ENCODE assay signal across 8 cellular contexts in the genomic region with DNA sequence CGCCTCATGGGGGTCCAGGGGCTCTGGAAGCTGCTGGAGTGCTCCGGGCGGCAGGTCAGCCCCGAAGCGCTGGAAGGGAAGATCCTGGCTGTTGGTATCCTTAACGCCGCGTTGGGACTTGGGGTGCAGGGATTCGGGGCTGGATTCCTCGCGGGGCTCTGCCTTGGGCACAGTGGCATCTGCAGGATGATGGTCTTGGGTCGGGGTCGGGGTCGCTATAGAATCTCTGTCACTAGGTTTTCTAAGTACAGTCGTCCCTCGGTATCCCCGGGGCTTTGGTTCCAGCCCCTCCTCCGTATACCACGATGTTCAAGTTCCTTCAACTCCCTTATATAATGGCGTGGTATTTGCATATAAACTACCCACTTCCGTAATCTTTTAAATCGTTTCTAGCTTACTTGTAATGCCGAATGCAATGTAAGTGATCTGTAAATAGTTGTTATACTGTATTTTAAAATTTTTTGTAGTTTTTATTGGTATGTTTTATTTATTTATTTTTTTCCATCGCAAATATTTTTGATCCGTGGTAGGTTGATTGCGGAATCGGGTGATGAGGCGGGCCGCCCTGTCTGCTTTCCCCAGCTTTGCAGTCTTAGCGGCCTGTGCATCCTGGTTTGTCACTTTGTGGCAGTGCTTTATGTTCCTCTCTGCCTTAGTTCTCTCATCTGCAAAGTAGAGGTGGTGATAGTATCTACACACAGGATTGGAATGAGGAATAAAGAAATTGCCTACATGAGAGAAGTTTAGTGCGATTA. TPM values are rescaled to one million over a fixed set of nuclear protein-coding genes. Genes with fewer than 3 reads are reported as not detected.
DNase-seq lines count a peak whose midpoint lies in the region; ATAC-seq and TF ChIP-seq lines count a peak whose summit lies in the region.

No MANE protein-coding gene starts in this region.

- peaks cover 20% of the 10 kb centered on the region for H4K20me1 ChIP-seq in OCI-LY3 (ENCODE audit: insufficient read depth, low read length)
- H4K20me1 ChIP-seq in neural progenitor cell (ENCODE audit: low read depth): no peaks in the 10 kb centered on the region

- H3K27me3 Mint-ChIP-seq in CD4-positive, CD25-positive, alpha-beta regulatory T cell: peaks cover 7% of the 10 kb centered on the region
- peaks cover 4% of the 10 kb centered on the region for H3K27me3 Mint-ChIP-seq in neural progenitor cell (ENCODE audit: insufficient read depth, low read depth)

- H3K9ac ChIP-seq in OCI-LY3 (ENCODE audit: low read length): peak overlapping the region; percentile 95
- H3K9ac ChIP-seq in neural progenitor cell: peak overlapping the region; percentile 85

- peaks cover 6% of the 10 kb centered on the region for H3K36me3 Mint-ChIP-seq in CD4-positive, CD25-positive, alpha-beta regulatory T cell
- H3K36me3 Mint-ChIP-seq in neural progenitor cell: no peaks in the 10 kb centered on the region

- H3K79me2 ChIP-seq in OCI-LY3 (ENCODE audit: low read length): peaks cover 57% of the 10 kb centered on the region
- H3K79me2 ChIP-seq in neural progenitor cell (ENCODE audit: low read depth): peaks cover 21% of the 10 kb centered on the region

- H3K27ac Mint-ChIP-seq in CD4-positive, CD25-positive, alpha-beta regulatory T cell: peak overlapping the region; percentile 99 to 100 (median 100)
- peak overlapping the region; percentile 90 for H3K27ac Mint-ChIP-seq in neural progenitor cell

- peak overlapping the region; percentile 96 to 100 (median 99) for H3K4me3 Mint-ChIP-seq in CD4-positive, CD25-positive, alpha-beta regulatory T cell
- peak overlapping the region; percentile 89 for H3K4me3 Mint-ChIP-seq in neural progenitor cell

- H3K9me3 Mint-ChIP-seq in CD4-positive, CD25-positive, alpha-beta regulatory T cell: no peaks in the 10 kb centered on the region
- H3K9me3 Mint-ChIP-seq in neural progenitor cell: no peaks in the 10 kb centered on the region

- peak; percentile 45 to 48 for ATAC-seq in CD4-positive, CD25-positive, alpha-beta regulatory T cell (ENCODE audit: low read depth in 2 of 2)
- peak; percentile 39 for ATAC-seq in GM19351 (IDR thresholded peaks at IDR 0.05; ENCODE audit: unreplicated experiment)
- ATAC-seq in HG03432 (IDR thresholded peaks at IDR 0.05; ENCODE audit: unreplicated experiment): peak; percentile 36

- peaks cover 8% of the 10 kb centered on the region for H3F3A ChIP-seq in neural progenitor cell (ENCODE audit: low read depth)

- H3K27me3 ChIP-seq in CD4-positive, CD25-positive, alpha-beta regulatory T cell (ENCODE audit: control insufficient read depth, insufficient read depth, low read length): no peaks in the 10 kb centered on the region
- H3K27me3 ChIP-seq in OCI-LY3 (ENCODE audit: low read depth, low read length) (no peaks in the 10 kb centered on the region), neural progenitor cell (no peaks in the 10 kb centered on the region)

- DNase-seq in CD4-positive, CD25-positive, alpha-beta regulatory T cell: peak; percentile 43 to 77 (median 76)
- DNase-seq in activated T-helper 1 cell treated with anti-CD3 and anti-CD28 coated beads, Interleukin-2, amount 50 U/mL, for 16 hours (ENCODE audit: low read depth in 1 of 2, low spot score in 1 of 2): peak; percentile 16 to 26
- DNase-seq in fibroblast of villous mesenchyme (ENCODE audit: low read depth) (peak; percentile 55), neural progenitor cell (ENCODE audit: low spot score) (peak; percentile 33)

- H3K4me1 ChIP-seq in CD4-positive, CD25-positive, alpha-beta regulatory T cell (ENCODE audit: control insufficient read depth, insufficient read depth, low read length, poor library complexity, severe bottlenecking): peaks cover 46% of the 10 kb centered on the region
- H3K4me1 ChIP-seq in OCI-LY3 (ENCODE audit: low read length) (peaks cover 12% of the 10 kb centered on the region; the same call in 1 of the 2 replicates), neural progenitor cell (peaks cover 8% of the 10 kb centered on the region), urinary bladder (ENCODE audit: insufficient read depth) (peaks cover 1% of the 10 kb centered on the region)

- H3K4me1 Mint-ChIP-seq in CD4-positive, CD25-positive, alpha-beta regulatory T cell: peaks cover 21 to 53% (median 41%) of the 10 kb centered on the region in 4 donors
- H3K4me1 Mint-ChIP-seq in neural progenitor cell: peaks cover 12% of the 10 kb centered on the region

- TF ChIP-seq CTCF in OCI-LY3 (IDR thresholded peaks at IDR 0.05; ENCODE audit: low read depth, low read length) (no peak), fibroblast of villous mesenchyme (IDR thresholded peaks at IDR 0.05; ENCODE audit: insufficient read depth, low read depth, low read length) (no peak), neural progenitor cell (IDR thresholded peaks at IDR 0.05) (no peak)

- under 1% methylated on average over 31 of the region's 31 CpGs for WGBS in urinary bladder

- peak overlapping the region; percentile 99 for H3K4me3 ChIP-seq in CD4-positive, CD25-positive, alpha-beta regulatory T cell (ENCODE audit: low read depth, low read length)
- peak overlapping the region; percentile 89 for H3K4me3 ChIP-seq in OCI-LY3 (ENCODE audit: low read length)
- peak overlapping the region; percentile 99 for H3K4me3 ChIP-seq in fibroblast of villous mesenchyme (ENCODE audit: low read depth, low read length)
- H3K4me3 ChIP-seq in neural progenitor cell: peak overlapping the region; percentile 88
- peak overlapping the region; percentile 81 for H3K4me3 ChIP-seq in urinary bladder (ENCODE audit: low read depth, low read length)

- peak overlapping the region; percentile 98 for H3K27ac ChIP-seq in CD4-positive, CD25-positive, alpha-beta regulatory T cell (ENCODE audit: insufficient read depth, low read length, poor library complexity, severe bottlenecking)
- H3K27ac ChIP-seq in OCI-LY3 (ENCODE audit: low read length): peak overlapping the region; percentile 85
- H3K27ac ChIP-seq in neural progenitor cell: peak overlapping the region; percentile 58
- peak overlapping the region; percentile 92 for H3K27ac ChIP-seq in urinary bladder (ENCODE audit: low read depth)

- no peaks in the 10 kb centered on the region for H3K9me3 ChIP-seq in CD4-positive, CD25-positive, alpha-beta regulatory T cell (ENCODE audit: control insufficient read depth in 2 of 2, low read length in 2 of 2)
- H3K9me3 ChIP-seq in OCI-LY3 (ENCODE audit: insufficient read depth, low read length) (no peaks in the 10 kb centered on the region), neural progenitor cell (ENCODE audit: low read depth) (no peaks in the 10 kb centered on the region)

- peaks cover 5% of the 10 kb centered on the region for H3K36me3 ChIP-seq in CD4-positive, CD25-positive, alpha-beta regulatory T cell (ENCODE audit: control insufficient read depth, insufficient read depth, low read length)
- H3K36me3 ChIP-seq in OCI-LY3 (replicated peaks; ENCODE audit: low read depth, low read length): no peaks in the 10 kb centered on the region
- no peaks in the 10 kb centered on the region for H3K36me3 ChIP-seq in neural progenitor cell
- H3K36me3 ChIP-seq in urinary bladder (ENCODE audit: insufficient read depth): no peaks in the 10 kb centered on the region

- peak overlapping the region; percentile 57 for H2AFZ ChIP-seq in OCI-LY3 (ENCODE audit: low read depth, low read length)
- H2AFZ ChIP-seq in neural progenitor cell (replicated peaks): peak overlapping the region; percentile 84

- H3K4me2 ChIP-seq in OCI-LY3 (ENCODE audit: low read length) (peak overlapping the region; percentile 83), neural progenitor cell (peak overlapping the region; percentile 82)

RNA-seq across cellular contexts. Expression of gene ERCC5, which starts 0.6 kb away (rescaled TPM):
- total RNA-seq in CD4-positive, CD25-positive, alpha-beta regulatory T cell: 104 TPM
- 10 to 100 TPM; 44.3 to 55.6 (median 49.0) TPM for polyA plus RNA-seq in CD4-positive, CD25-positive, alpha-beta regulatory T cell
- total RNA-seq in fibroblast of villous mesenchyme: 67.3 and 94.1 TPM in 2 replicates
- 25.9 and 35.1 TPM in 2 replicates for total RNA-seq in neural progenitor cell (ENCODE audit: low replicate concordance)
- 70.8 TPM for total RNA-seq in urinary bladder
- polyA plus RNA-seq in urinary bladder: 35.9 TPM

RNA-seq across cellular contexts. Expression of gene BIVM, which starts 47.5 kb away (rescaled TPM):
- 8.4 TPM for total RNA-seq in CD4-positive, CD25-positive, alpha-beta regulatory T cell
- polyA plus RNA-seq in CD4-positive, CD25-positive, alpha-beta regulatory T cell: 1 to 10 TPM; 6.1 to 8.1 (median 7.6) TPM
- total RNA-seq in fibroblast of villous mesenchyme (31.2 and 62.2 TPM in 2 replicates), neural progenitor cell (ENCODE audit: low replicate concordance) (13.6 and 15.7 TPM in 2 replicates), urinary bladder (60.2 TPM)
- polyA plus RNA-seq in urinary bladder: 14.3 TPM

RNA-seq across cellular contexts. Expression of gene POGLUT2, which starts 47.7 kb away (rescaled TPM):
- 0.64 TPM for total RNA-seq in CD4-positive, CD25-positive, alpha-beta regulatory T cell
- 1 to 10 TPM in 2 of 4 donors, under 1 TPM in 2; 0.20 to 1.2 (median 1.0) TPM for polyA plus RNA-seq in CD4-positive, CD25-positive, alpha-beta regulatory T cell
- total RNA-seq in fibroblast of villous mesenchyme (15.5 and 30.2 TPM in 2 replicates), neural progenitor cell (ENCODE audit: low replicate concordance) (18.6 and 33.5 TPM in 2 replicates), urinary bladder (35.5 TPM)
- polyA plus RNA-seq in urinary bladder: 11.4 TPM

Comparison
In these comparisons a context has a peak if more than half of its experiments do, and no peak if none do; other contexts are left out.
1. Peak in every context shown above with its lines: DNase-seq, ATAC-seq, H3K4me3 ChIP-seq and H3K27ac ChIP-seq.
2. DNase-seq: peak in every context shown above with its lines; median percentile 76 in CD4-positive, CD25-positive, alpha-beta regulatory T cell; 55 in fibroblast of villous mesenchyme; 33 in neural progenitor cell; 21 in activated T-helper 1 cell treated with anti-CD3 and anti-CD28 coated beads, Interleukin-2, amount 50 U/mL, for 16 hours.
3. RNA of gene POGLUT2, which starts 47.7 kb away (total RNA-seq): 35.5 TPM in urinary bladder (single experiment), 18.6 to 33.5 TPM in neural progenitor cell and 15.5 to 30.2 TPM in fibroblast of villous mesenchyme; 0.64 TPM in CD4-positive, CD25-positive, alpha-beta regulatory T cell (single experiment); every median in the first group is over 10 times any median in the second.